In genomic region chr1:154837679-154838171, GRCh38 we compare ENCODE assay signal across 8 cellular contexts. TPM values are rescaled to one million over a fixed set of nuclear protein-coding genes. Genes with fewer than 3 reads are reported as not detected.
DNase-seq lines count a peak whose midpoint lies in the region; ATAC-seq, FAIRE-seq and TF ChIP-seq lines count a peak whose summit lies in the region.

No MANE protein-coding gene starts in this region.

- H3K4me1 Mint-ChIP-seq in MCF 10A (ENCODE audit: insufficient read depth, unreplicated experiment), result no peaks in the 10 kb centered on the region

- BruUV-seq in MCF 10A (replicated peaks; lab: Mats Ljungman, UMichigan), result no TSS peak

- H3K9me3 ChIP-seq in sigmoid colon, result no peaks in the 10 kb centered on the region

- H3K36me3 ChIP-seq in sigmoid colon, result no peaks in the 10 kb centered on the region

- peak overlapping the region in 2 of 4 donors; percentile 47 to 61 for H3K27ac ChIP-seq in sigmoid colon

- H3K4me3 Mint-ChIP-seq in MCF 10A (ENCODE audit: unreplicated experiment), result no peak overlapping the region

- peak; percentile 50 for ATAC-seq in HG02973 (IDR thresholded peaks at IDR 0.05; ENCODE audit: unreplicated experiment)

- H3K27ac Mint-ChIP-seq in MCF 10A (ENCODE audit: low read depth, unreplicated experiment), result no peak overlapping the region

- peaks cover 65% of the 10 kb centered on the region for H3K27me3 Mint-ChIP-seq in MCF 10A (ENCODE audit: insufficient read depth, unreplicated experiment)

- no peaks in the 10 kb centered on the region for H3K27me3 ChIP-seq in sigmoid colon

- TF ChIP-seq EP300 in sigmoid colon (IDR thresholded peaks at IDR 0.05), result no peak

- no peak for TF ChIP-seq CTCF in sigmoid colon (IDR thresholded peaks at IDR 0.05)
- no peak for TF ChIP-seq CTCF in MCF 10A (IDR thresholded peaks at IDR 0.05; ENCODE audit: unreplicated experiment)

- H3K4me1 ChIP-seq in sigmoid colon, result peaks cover 0 to 44% (median 27%) of the 10 kb centered on the region in 4 donors

- no peak for TF ChIP-seq POLR2A in sigmoid colon (IDR thresholded peaks at IDR 0.05)

- intact Hi-C loops in sigmoid colon (cut with DNase I), result loop anchor here (5.0 kb wide), 1 partner anchor 90 kb away; no protein-coding TSS in a partner anchor
- intact Hi-C loops in MCF 10A (cut with micrococcal nuclease), result no loop called here

- WGBS in sigmoid colon, 2 donors, result 49 to 57% methylated on average over 13 of the region's 13 CpGs

- no peaks in the 10 kb centered on the region for H3K36me3 Mint-ChIP-seq in MCF 10A (ENCODE audit: insufficient read depth, unreplicated experiment)

- DNase-seq in GM19239 (ENCODE audit: insufficient read length, low spot score) (peak; percentile 69), RPMI8226 (peak; percentile 99), sigmoid colon (peak; percentile 97), T-helper 9 cell (no peak), MCF 10A (ENCODE audit: unreplicated experiment) (no peak), GF-D8 (lab: John Stamatoyannopoulos, UW) (no peak), NCI-H2029 treated with DMSO at 0.1 percent for 48 hours (lab: John Stamatoyannopoulos, UW) (no peak)

- no peaks in the 10 kb centered on the region for H3K9me3 Mint-ChIP-seq in MCF 10A (ENCODE audit: unreplicated experiment)

- POLR2A ChIA-PET in MCF 10A (lab: Yijun Ruan, JAX), result interaction anchor here (0.6 kb wide), 3 partner anchors 30 to 1543 kb away, joined by 3 to 5 read pairs (median 3); no protein-coding TSS in a partner anchor

- CTCF ChIA-PET in MCF 10A (lab: Yijun Ruan, JAX), result interaction anchor here (1.2 kb wide), 1 partner anchor 25 kb away, joined by 5 read pairs; no protein-coding TSS in a partner anchor

- FAIRE-seq in GM19239 (lab: Jason Lieb, UNC), result peak; percentile 91

- H3K4me3 ChIP-seq in sigmoid colon, result no peak overlapping the region

RNA-seq across cellular contexts. Expression of gene KCNN3, which starts 32.4 kb away (rescaled TPM):
- 10 to 100 TPM in 3 of 4 donors, 1 to 10 TPM in 1; 9.4 to 27.7 (median 17.7) TPM for total RNA-seq in sigmoid colon
- 1 to 10 TPM in 1 of 3 donors, under 1 TPM in 2; 0.23 to 1.5 (median 0.60) TPM for polyA plus RNA-seq in sigmoid colon
- total RNA-seq in MCF 10A (2022), result 0.07 TPM in 1 of 2 replicates, not detected in the other

Comparison
In these comparisons a context has a peak if more than half of its experiments do, and no peak if none do; other contexts are left out.
1. DNase-seq: peak in GM19239 (single experiment), RPMI8226 (single experiment) and sigmoid colon (single experiment); none in T-helper 9 cell (single experiment), MCF 10A (single experiment), GF-D8 (single experiment) and NCI-H2029 treated with DMSO at 0.1 percent for 48 hours (single experiment).